10 cellular contexts compared by ENCODE assay signal in genomic region chr12:127355061-127355820, GRCh38.
DNase-seq lines count a peak whose midpoint lies in the region; ATAC-seq and TF ChIP-seq lines count a peak whose summit lies in the region.
"Had no signal": no experiment of that assay in that cellular context is flagged by ENCODE, and none has a peak within 500 bp of the region (broad histone marks: within the 10 kb centered on the region; RNA-seq: fewer than 3 reads in every experiment).

No MANE protein-coding gene starts in this region.

- ATAC-seq in HG03460 (IDR thresholded peaks at IDR 0.05; ENCODE audit: unreplicated experiment) = no peak
- ATAC-seq: T-cell had no signal

- H3K36me3 Mint-ChIP-seq in Caco-2 (ENCODE audit: insufficient read depth, unreplicated experiment) = no peaks in the 10 kb centered on the region
- H3K36me3 Mint-ChIP-seq: T-cell had no signal

- CTCF ChIA-PET in Caco-2 (lab: Charles Lee) = no interaction called here

- POLR2A ChIA-PET in Caco-2 (lab: Charles Lee) = no interaction called here

- H3K27ac Mint-ChIP-seq in Caco-2 (ENCODE audit: unreplicated experiment) = no peak overlapping the region
- H3K27ac Mint-ChIP-seq: T-cell had no signal

- no peaks in the 10 kb centered on the region for H3K27me3 ChIP-seq in Caco-2 (replicated peaks; ENCODE audit: control insufficient read depth, insufficient read depth, low read length)

- no TSS peak for BruUV-seq in Caco-2 (replicated peaks; lab: Mats Ljungman, UMichigan)

- in situ Hi-C loops in astrocyte of the cerebellum (cut with HindIII; ENCODE audit: low sequenced_read_pairs) = no loop called here

- H3K4me3 ChIP-seq in Caco-2 (ENCODE audit: low read depth, low read length) = no peak overlapping the region
- no peak overlapping the region for H3K4me3 ChIP-seq in astrocyte of the cerebellum (ENCODE audit: low read depth, low read length)

- no peaks in the 10 kb centered on the region for H3K9me3 Mint-ChIP-seq in Caco-2 (ENCODE audit: unreplicated experiment)

- no peaks in the 10 kb centered on the region for H3K27me3 Mint-ChIP-seq in Caco-2 (ENCODE audit: insufficient read depth, unreplicated experiment)
- H3K27me3 Mint-ChIP-seq: T-cell had no signal

- H3K4me1 Mint-ChIP-seq in Caco-2 (ENCODE audit: low read depth, unreplicated experiment) = no peaks in the 10 kb centered on the region
- H3K4me1 Mint-ChIP-seq: T-cell had no signal

- intact Hi-C loops in Caco-2 (cut with micrococcal nuclease; ENCODE audit: unreplicated experiment) = loop anchor here (2.0 to 5.0 kb wide), 2 partner anchors 73 to 246 kb away; no protein-coding TSS in a partner anchor

- H3K9me3 ChIP-seq in Caco-2 = 0 out of 2 replicates have a peak, but pooled peaks cover 3% of the 10 kb centered on the region

- H3K36me3 ChIP-seq in Caco-2 (ENCODE audit: control insufficient read depth, insufficient read depth, low read length) = no peaks in the 10 kb centered on the region

- no peaks in the 10 kb centered on the region for H3K4me1 ChIP-seq in Caco-2

- peak; percentile 32 to 45 for TF ChIP-seq CTCF in Caco-2 (IDR thresholded peaks at IDR 0.05; ENCODE audit: insufficient read depth in 1 of 2, low read depth in 1 of 2, low read length in 1 of 2, severe bottlenecking in 1 of 2, unreplicated experiment in 1 of 2)
- TF ChIP-seq CTCF in astrocyte of the cerebellum (IDR thresholded peaks at IDR 0.05; ENCODE audit: low read depth, low read length, missing control alignments) = peak; percentile 66

- no peak overlapping the region for H3K4me3 Mint-ChIP-seq in Caco-2 (ENCODE audit: unreplicated experiment)
- H3K4me3 Mint-ChIP-seq: T-cell had no signal

- DNase-seq in Caco-2 = peak in 1 of 2 experiments; percentile 19
- peak; percentile 7 for DNase-seq in HK-2 (ENCODE audit: unreplicated experiment)
- no peak for DNase-seq in astrocyte of the cerebellum (ENCODE audit: low read depth)
- peak; percentile 4 for DNase-seq in left kidney (ENCODE audit: low read depth, low spot score)
- DNase-seq in inferior parietal cortex (ENCODE audit: extremely low spot score) = no peak
- DNase-seq in NCI-H187 treated with DMSO at 0.1 percent for 48 hours (lab: John Stamatoyannopoulos, UW) = no peak
- no peak for DNase-seq in superior temporal gyrus (ENCODE audit: extremely low spot score)
- DNase-seq: activated naive CD4-positive, alpha-beta T cell treated with anti-CD3 and anti-CD28 coated beads, Interleukin-2, amount 50 U/mL, for 16 hours; T-cell had no signal

Comparison
In these comparisons a context has a peak if more than half of its experiments do, and no peak if none do; other contexts are left out.
1. DNase-seq: peak in HK-2 (single experiment) and left kidney (single experiment); none in astrocyte of the cerebellum (single experiment), inferior parietal cortex (single experiment), NCI-H187 treated with DMSO at 0.1 percent for 48 hours (single experiment) and superior temporal gyrus (single experiment).